ENCODE assay signal across 18 cellular contexts in genomic region chr7:117069379-117069778, GRCh38.
DNase-seq lines count a peak whose midpoint lies in the region; ATAC-seq lines count a peak whose summit lies in the region.
"Had no signal": no experiment of that assay in that cellular context is flagged by ENCODE, and none has a peak within 500 bp of the region (broad histone marks: within the 10 kb centered on the region; RNA-seq: fewer than 3 reads in every experiment).

No MANE protein-coding gene starts in this region.

- DNase-seq in DMS 273 (lab: John Stamatoyannopoulos, UW; ENCODE audit: unreplicated experiment) (peak; percentile 43), DMS 273 treated with DMSO at 0.1 percent for 48 hours (lab: John Stamatoyannopoulos, UW) (no peak), kidney tubule cell (ENCODE audit: low spot score) (peak; percentile 52), germinal center (ENCODE audit: low spot score) (no peak), GDM1 (lab: John Stamatoyannopoulos, UW) (no peak)
- DNase-seq in activated T-cell treated with anti-CD3 and anti-CD28 coated beads, Interleukin-2, amount 50 U/mL, for 4 hours = no peak
- DNase-seq: activated CD4-positive, alpha-beta T cell treated with anti-CD3 and anti-CD28 coated beads, Interleukin-2, amount 10 ng/mL, durations not matched to agents 24 days and 14 days; activated naive CD8-positive, alpha-beta T cell treated with anti-CD3 and anti-CD28 coated beads, Interleukin-2, amount 10 ng/mL, durations not matched to agents 7 days and 5 days; activated T-cell treated with anti-CD3 and anti-CD28 coated beads, Interleukin-2, amount 50 U/mL, for 1 hour; effector memory CD8-positive, alpha-beta T cell; KBM-7; SIG-M5; stimulated activated CD4-positive, alpha-beta T cell treated with anti-CD3 and anti-CD28 coated beads, Interleukin-2, amount 100 ng/mL, for 48 hours; T-helper 9 cell had no signal

- peaks cover 16% of the 10 kb centered on the region for H3K4me1 Mint-ChIP-seq in activated T-cell treated with anti-CD3 and anti-CD28 coated beads, Interleukin-2, amount 50 U/mL, for 4 hours (ENCODE audit: low read depth)

- no peak overlapping the region for H3K4me3 Mint-ChIP-seq in activated T-cell treated with anti-CD3 and anti-CD28 coated beads, Interleukin-2, amount 50 U/mL, for 4 hours
- H3K4me3 Mint-ChIP-seq: activated CD4-positive, alpha-beta T cell treated with anti-CD3 and anti-CD28 coated beads, Interleukin-2, amount 10 ng/mL, durations not matched to agents 24 days and 14 days; activated naive CD8-positive, alpha-beta T cell treated with anti-CD3 and anti-CD28 coated beads, Interleukin-2, amount 10 ng/mL, durations not matched to agents 7 days and 5 days; effector memory CD8-positive, alpha-beta T cell; type B pancreatic cell had no signal

- H3K27me3 Mint-ChIP-seq in activated T-cell treated with anti-CD3 and anti-CD28 coated beads, Interleukin-2, amount 50 U/mL, for 4 hours (ENCODE audit: low read depth) = no peaks in the 10 kb centered on the region
- H3K27me3 Mint-ChIP-seq: activated naive CD8-positive, alpha-beta T cell treated with anti-CD3 and anti-CD28 coated beads, Interleukin-2, amount 10 ng/mL, durations not matched to agents 7 days and 5 days; effector memory CD8-positive, alpha-beta T cell; type B pancreatic cell had no signal

- H3K36me3 Mint-ChIP-seq in activated T-cell treated with anti-CD3 and anti-CD28 coated beads, Interleukin-2, amount 50 U/mL, for 4 hours (ENCODE audit: insufficient read depth) = no peaks in the 10 kb centered on the region
- H3K36me3 Mint-ChIP-seq: type B pancreatic cell had no signal

- H3K9me3 Mint-ChIP-seq in activated T-cell treated with anti-CD3 and anti-CD28 coated beads, Interleukin-2, amount 50 U/mL, for 4 hours = no peaks in the 10 kb centered on the region
- H3K9me3 Mint-ChIP-seq: activated naive CD8-positive, alpha-beta T cell treated with anti-CD3 and anti-CD28 coated beads, Interleukin-2, amount 10 ng/mL, durations not matched to agents 7 days and 5 days; effector memory CD8-positive, alpha-beta T cell; type B pancreatic cell had no signal

- peak; percentile 59 for ATAC-seq in GM21619 (IDR thresholded peaks at IDR 0.05; ENCODE audit: unreplicated experiment)
- ATAC-seq in HG03571 (IDR thresholded peaks at IDR 0.05; ENCODE audit: unreplicated experiment) = peak; percentile 38
- no peak for ATAC-seq in activated T-cell treated with anti-CD3 and anti-CD28 coated beads, Interleukin-2, amount 50 U/mL, for 4 hours
- ATAC-seq: effector memory CD8-positive, alpha-beta T cell; sciatic nerve had no signal

Comparison
In these comparisons a context has a peak if more than half of its experiments do, and no peak if none do; other contexts are left out.
1. DNase-seq: peak in DMS 273 (single experiment) and kidney tubule cell (single experiment); none in DMS 273 treated with DMSO at 0.1 percent for 48 hours (single experiment), germinal center (single experiment), activated T-cell treated with anti-CD3 and anti-CD28 coated beads, Interleukin-2, amount 50 U/mL, for 4 hours (single experiment) and GDM1 (single experiment).
2. ATAC-seq: peak in GM21619 (single experiment) and HG03571 (single experiment); none in activated T-cell treated with anti-CD3 and anti-CD28 coated beads, Interleukin-2, amount 50 U/mL, for 4 hours (0 of 2).